15 cellular contexts compared by ENCODE assay signal in genomic region chrX:49991718-49992117, GRCh38.
DNase-seq lines count a peak whose midpoint lies in the region; ATAC-seq and TF ChIP-seq lines count a peak whose summit lies in the region.
"Had no signal": no experiment of that assay in that cellular context is flagged by ENCODE, and none has a peak within 500 bp of the region (broad histone marks: within the 10 kb centered on the region; RNA-seq: fewer than 3 reads in every experiment).

No MANE protein-coding gene starts in this region.

- peak; percentile 64 for DNase-seq in DMS 273 (lab: John Stamatoyannopoulos, UW; ENCODE audit: unreplicated experiment)
- peak; percentile 10 for DNase-seq in HFF-Myc (ENCODE audit: extremely low read depth, low read depth)
- peak; percentile 71 for DNase-seq in NCI-H2171 treated with DMSO at 0.1 percent for 48 hours (lab: John Stamatoyannopoulos, UW)
- peak; percentile 19 for DNase-seq in SK-MEL-5 (ENCODE audit: low read depth, low spot score)
- DNase-seq in left lobe of liver (ENCODE audit: low spot score), result no peak
- DNase-seq: C1 segment of cervical spinal cord; Calu3; CD4-positive, alpha-beta T cell; DMS153; DMS79 treated with DMSO at 0.1 percent for 48 hours; EL; HFFc6 had no signal

- no peak for ATAC-seq in HG03469 (IDR thresholded peaks at IDR 0.05; ENCODE audit: unreplicated experiment)
- no peak for ATAC-seq in left lobe of liver
- no peak for ATAC-seq in HG02610 (IDR thresholded peaks at IDR 0.05; ENCODE audit: unreplicated experiment)

- no peak overlapping the region for H3K4me3 ChIP-seq in HFF-Myc (replicated peaks; ENCODE audit: low read depth, low read length)
- H3K4me3 ChIP-seq: HAP-1 had no signal

- no peak for TF ChIP-seq CTCF in HFF-Myc (IDR thresholded peaks at IDR 0.05; ENCODE audit: low read depth, low read length, missing control alignments)

- in situ Hi-C loops in SK-MEL-5 (cut with HindIII; ENCODE audit: low pct_unique_long_range_greater_than_20kb, low sequenced_read_pairs), result no loop called here
